Comparison of ENCODE assay signal across 8 cellular contexts in genomic region chr18:23230688-23231087, GRCh38.
DNase-seq lines count a peak whose midpoint lies in the region; ATAC-seq and TF ChIP-seq lines count a peak whose summit lies in the region.

No MANE protein-coding gene starts in this region.

- intact Hi-C loops in lower leg skin (cut with DNase I; ENCODE audit: low total_unique reads), result loop anchor here (10.0 kb wide), 1 partner anchor 96 kb away; the partner anchor contains the start of gene CABLES1

- H3K36me3 Mint-ChIP-seq in activated T-cell treated with anti-CD3 and anti-CD28 coated beads, Interleukin-2, amount 50 U/mL, for 72 hours (ENCODE audit: insufficient read depth in 2 of 2), result peaks cover 0 to 20% of the 10 kb centered on the region in 2 donors
- H3K36me3 Mint-ChIP-seq in activated naive CD8-positive, alpha-beta T cell treated with anti-CD3 and anti-CD28 coated beads, Interleukin-2, amount 10 ng/mL, durations not matched to agents 7 days and 5 days, result peaks cover 15% of the 10 kb centered on the region

- TF ChIP-seq CTCF in lower leg skin (IDR thresholded peaks at IDR 0.05) (no peak), tibial nerve (IDR thresholded peaks at IDR 0.05) (no peak)

- no peak for DNase-seq in activated T-cell treated with anti-CD3 and anti-CD28 coated beads, Interleukin-2, amount 50 U/mL, for 72 hours
- DNase-seq in activated T-cell treated with anti-CD3 and anti-CD28 coated beads for 4 hours (no peak), lower leg skin (ENCODE audit: low spot score in 2 of 2) (peak; percentile 86 to 94), tibial nerve (ENCODE audit: low spot score in 2 of 2) (no peak), NCI-H2196 treated with DMSO at 0.1 percent for 48 hours (lab: John Stamatoyannopoulos, UW; ENCODE audit: unreplicated experiment) (no peak), GM03348 (ENCODE audit: low spot score) (no peak)
- no peak for DNase-seq in activated naive CD8-positive, alpha-beta T cell treated with anti-CD3 and anti-CD28 coated beads, Interleukin-2, amount 10 ng/mL, durations not matched to agents 7 days and 5 days

- no peak for TF ChIP-seq POLR2A in lower leg skin (IDR thresholded peaks at IDR 0.05)
- TF ChIP-seq POLR2A in tibial nerve (IDR thresholded peaks at IDR 0.05), result no peak

- no peaks in the 10 kb centered on the region for H3K27me3 ChIP-seq in tibial nerve

- no peaks in the 10 kb centered on the region for H3K9me3 ChIP-seq in tibial nerve

- ATAC-seq in activated T-cell treated with anti-CD3 and anti-CD28 coated beads, Interleukin-2, amount 50 U/mL, for 72 hours (replicated peaks in 1 of 2), result no peak
- ATAC-seq in activated naive CD8-positive, alpha-beta T cell treated with anti-CD3 and anti-CD28 coated beads, Interleukin-2, amount 10 ng/mL, durations not matched to agents 7 days and 5 days (ENCODE audit: low read depth), result no peak
- ATAC-seq in GM21515 (IDR thresholded peaks at IDR 0.05; ENCODE audit: unreplicated experiment), result no peak

- POLR2A ChIA-PET in activated naive CD8-positive, alpha-beta T cell treated with anti-CD3 and anti-CD28 coated beads, Interleukin-2, amount 10 ng/mL, durations not matched to agents 7 days and 5 days (lab: Charles Lee), result no interaction called here

- H3K27ac ChIP-seq in tibial nerve, result peak overlapping the region; percentile 2 to 91 (median 70)

- H3K27ac Mint-ChIP-seq in activated T-cell treated with anti-CD3 and anti-CD28 coated beads, Interleukin-2, amount 50 U/mL, for 72 hours, result peak overlapping the region; percentile 56
- H3K27ac Mint-ChIP-seq in activated naive CD8-positive, alpha-beta T cell treated with anti-CD3 and anti-CD28 coated beads, Interleukin-2, amount 10 ng/mL, durations not matched to agents 7 days and 5 days, result peak overlapping the region; percentile 81

- no peak overlapping the region for H3K4me3 ChIP-seq in lower leg skin (ENCODE audit: low read depth, poor library complexity, severe bottlenecking)
- no peak overlapping the region for H3K4me3 ChIP-seq in tibial nerve

- peaks cover 0 to 64% (median 46%) of the 10 kb centered on the region in 4 donors for H3K4me1 ChIP-seq in tibial nerve

- no peaks in the 10 kb centered on the region for H3K9me3 Mint-ChIP-seq in activated T-cell treated with anti-CD3 and anti-CD28 coated beads, Interleukin-2, amount 50 U/mL, for 72 hours
- peaks cover 5% of the 10 kb centered on the region for H3K9me3 Mint-ChIP-seq in activated naive CD8-positive, alpha-beta T cell treated with anti-CD3 and anti-CD28 coated beads, Interleukin-2, amount 10 ng/mL, durations not matched to agents 7 days and 5 days

- peaks cover 0 to 8% (median 0%) of the 10 kb centered on the region in 3 donors for H3K36me3 ChIP-seq in tibial nerve

- H3K4me1 Mint-ChIP-seq in activated T-cell treated with anti-CD3 and anti-CD28 coated beads, Interleukin-2, amount 50 U/mL, for 72 hours (ENCODE audit: low read depth), result peaks cover 88% of the 10 kb centered on the region
- peaks cover 41% of the 10 kb centered on the region for H3K4me1 Mint-ChIP-seq in activated naive CD8-positive, alpha-beta T cell treated with anti-CD3 and anti-CD28 coated beads, Interleukin-2, amount 10 ng/mL, durations not matched to agents 7 days and 5 days

- WGBS in lower leg skin, 2 donors, result 20 to 43% methylated on average over 4 of the region's 4 CpGs
- WGBS in tibial nerve, 2 donors, result 80 to 84% methylated on average over 4 of the region's 4 CpGs

- no peaks in the 10 kb centered on the region for H3K27me3 Mint-ChIP-seq in activated T-cell treated with anti-CD3 and anti-CD28 coated beads, Interleukin-2, amount 50 U/mL, for 72 hours (ENCODE audit: low read depth)
- H3K27me3 Mint-ChIP-seq in activated naive CD8-positive, alpha-beta T cell treated with anti-CD3 and anti-CD28 coated beads, Interleukin-2, amount 10 ng/mL, durations not matched to agents 7 days and 5 days, result no peaks in the 10 kb centered on the region

- peak overlapping the region; percentile 31 to 51 for H3K4me3 Mint-ChIP-seq in activated T-cell treated with anti-CD3 and anti-CD28 coated beads, Interleukin-2, amount 50 U/mL, for 72 hours
- peak overlapping the region; percentile 49 for H3K4me3 Mint-ChIP-seq in activated naive CD8-positive, alpha-beta T cell treated with anti-CD3 and anti-CD28 coated beads, Interleukin-2, amount 10 ng/mL, durations not matched to agents 7 days and 5 days

- TF ChIP-seq EP300 in tibial nerve (IDR thresholded peaks at IDR 0.05), result no peak

Comparison
In these comparisons a context has a peak if more than half of its experiments do, and no peak if none do; other contexts are left out.
1. DNase-seq: peak in lower leg skin (2 of 2); none in activated T-cell treated with anti-CD3 and anti-CD28 coated beads, Interleukin-2, amount 50 U/mL, for 72 hours (0 of 2), activated T-cell treated with anti-CD3 and anti-CD28 coated beads for 4 hours (single experiment), activated naive CD8-positive, alpha-beta T cell treated with anti-CD3 and anti-CD28 coated beads, Interleukin-2, amount 10 ng/mL, durations not matched to agents 7 days and 5 days (single experiment), tibial nerve (0 of 2), NCI-H2196 treated with DMSO at 0.1 percent for 48 hours (single experiment) and GM03348 (single experiment).